ENCODE assay signal across 1 cellular context in genomic region chr4:182897601-182898478, GRCh38.
TF ChIP-seq lines count a peak whose summit lies in the region.

No MANE protein-coding gene starts in this region.

TF ChIP-seq in HepG2, 621 proteins besides CTCF, POLR2A, EP300 and RAD21 (continued from another document and continues in another):
- TF ChIP-seq KIAA2018 (CRISPR knock-in tag; IDR thresholded peaks at IDR 0.05; ENCODE audit: borderline replicate concordance) (no peak), TAF15 (IDR thresholded peaks at IDR 0.05; ENCODE audit: low read depth, low read length, poor library complexity, severe bottlenecking) (no peak), MLLT10 (CRISPR knock-in tag; IDR thresholded peaks at IDR 0.05) (no peak), ZNF30 (CRISPR knock-in tag; IDR thresholded peaks at IDR 0.05) (no peak), SIN3B (IDR thresholded peaks at IDR 0.05; ENCODE audit: low read length) (no peak), HDAC1 (CRISPR knock-in tag; IDR thresholded peaks at IDR 0.05) (peak; percentile 98), ZNF460 (CRISPR knock-in tag; IDR thresholded peaks at IDR 0.05; ENCODE audit: borderline replicate concordance) (no peak; the same call in 1 of the 2 replicates), ETV5 (CRISPR knock-in tag; IDR thresholded peaks at IDR 0.05; ENCODE audit: borderline replicate concordance) (peak; percentile 86; the same call in 1 of the 2 replicates), CEBPZ (IDR thresholded peaks at IDR 0.05; ENCODE audit: low read length) (no peak), ZNF275 (CRISPR knock-in tag; IDR thresholded peaks at IDR 0.05; ENCODE audit: borderline replicate concordance) (peak; percentile 70; the same call in 1 of the 2 replicates), MAX (IDR thresholded peaks at IDR 0.05) (peak; percentile 98), MAFG (CRISPR knock-in tag; IDR thresholded peaks at IDR 0.05) (no peak), ZNF652 (CRISPR knock-in tag; IDR thresholded peaks at IDR 0.05; ENCODE audit: borderline replicate concordance, low read depth) (peak; percentile 52; the same call in 1 of the 2 replicates), GLI4 (CRISPR knock-in tag; IDR thresholded peaks at IDR 0.05; ENCODE audit: borderline replicate concordance) (no peak; the same call in 1 of the 2 replicates), ZNF333 (CRISPR knock-in tag; IDR thresholded peaks at IDR 0.05; ENCODE audit: borderline replicate concordance) (no peak), ARNT2 (CRISPR knock-in tag; IDR thresholded peaks at IDR 0.05; ENCODE audit: low read depth) (no peak), HOXA7 (CRISPR knock-in tag; IDR thresholded peaks at IDR 0.05) (no peak), ZNF496 (CRISPR knock-in tag; IDR thresholded peaks at IDR 0.05; ENCODE audit: insufficient replicate concordance) (no peak), ZNF816 (CRISPR knock-in tag; IDR thresholded peaks at IDR 0.05; ENCODE audit: borderline replicate concordance) (peak; percentile 85; the same call in 1 of the 2 replicates), ATF4 (CRISPR knock-in tag; IDR thresholded peaks at IDR 0.05) (peak in 1 of 2 experiments; percentile 70; a peak in 2 of 4 replicates), ZNF501 (CRISPR knock-in tag; IDR thresholded peaks at IDR 0.05) (peak; percentile 88), ZNF44 (CRISPR knock-in tag; IDR thresholded peaks at IDR 0.05) (0 out of 2 replicates have a peak, but pooled peaks have one; percentile 38), ZNF607 (CRISPR knock-in tag; IDR thresholded peaks at IDR 0.05; ENCODE audit: borderline replicate concordance) (peak; percentile 43; the same call in 1 of the 2 replicates), ZNF513 (CRISPR knock-in tag; conservative IDR thresholded peaks at IDR 0.05) (no peak), ZNF724P (CRISPR knock-in tag; IDR thresholded peaks at IDR 0.05; ENCODE audit: borderline replicate concordance) (peak; percentile 44; the same call in 1 of the 2 replicates), KDM3A (CRISPR knock-in tag; IDR thresholded peaks at IDR 0.05; ENCODE audit: low read depth) (peak; percentile 95), PHF21A (CRISPR knock-in tag; IDR thresholded peaks at IDR 0.05) (peak; percentile 90), ZNF777 (CRISPR knock-in tag; IDR thresholded peaks at IDR 0.05) (peak; percentile 61), CHCHD3 (CRISPR knock-in tag; IDR thresholded peaks at IDR 0.05) (no peak), TCF7 (IDR thresholded peaks at IDR 0.05; ENCODE audit: low read depth) (peak; percentile 40; the same call in 1 of the 2 replicates), RFX1 (IDR thresholded peaks at IDR 0.05) (no peak), ZBTB3 (CRISPR knock-in tag; IDR thresholded peaks at IDR 0.05; ENCODE audit: borderline replicate concordance, low read depth) (no peak), TCF12 (IDR thresholded peaks at IDR 0.05) (no peak), TCF12 (CRISPR knock-in tag; IDR thresholded peaks at IDR 0.05) (no peak), ZNF772 (CRISPR knock-in tag; IDR thresholded peaks at IDR 0.05) (peak; percentile 95), FOXA1 (IDR thresholded peaks at IDR 0.05) (no peak), FOXA1 (CRISPR knock-in tag; IDR thresholded peaks at IDR 0.05) (peak; percentile 83)
- TF ChIP-seq, protein P1, sequence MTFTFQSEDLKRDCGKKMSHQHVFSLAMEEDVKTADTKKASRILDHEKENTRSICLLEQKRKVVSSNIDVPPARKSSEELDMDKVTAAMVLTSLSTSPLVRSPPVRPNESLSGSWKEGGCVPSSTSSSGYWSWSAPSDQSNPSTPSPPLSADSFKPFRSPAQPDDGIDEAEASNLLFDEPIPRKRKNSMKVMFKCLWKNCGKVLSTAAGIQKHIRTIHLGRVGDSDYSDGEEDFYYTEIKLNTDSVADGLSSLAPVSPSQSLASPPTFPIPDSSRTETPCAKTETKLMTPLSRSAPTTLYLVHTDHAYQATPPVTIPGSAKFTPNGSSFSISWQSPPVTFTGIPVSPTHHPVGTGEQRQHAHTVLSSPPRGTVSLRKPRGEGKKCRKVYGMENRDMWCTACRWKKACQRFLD (CRISPR knock-in tag; IDR thresholded peaks at IDR 0.05; ENCODE audit: borderline replicate concordance), result 0 out of 2 replicates have a peak, but pooled peaks have one; percentile 70
- TF ChIP-seq, protein P2, sequence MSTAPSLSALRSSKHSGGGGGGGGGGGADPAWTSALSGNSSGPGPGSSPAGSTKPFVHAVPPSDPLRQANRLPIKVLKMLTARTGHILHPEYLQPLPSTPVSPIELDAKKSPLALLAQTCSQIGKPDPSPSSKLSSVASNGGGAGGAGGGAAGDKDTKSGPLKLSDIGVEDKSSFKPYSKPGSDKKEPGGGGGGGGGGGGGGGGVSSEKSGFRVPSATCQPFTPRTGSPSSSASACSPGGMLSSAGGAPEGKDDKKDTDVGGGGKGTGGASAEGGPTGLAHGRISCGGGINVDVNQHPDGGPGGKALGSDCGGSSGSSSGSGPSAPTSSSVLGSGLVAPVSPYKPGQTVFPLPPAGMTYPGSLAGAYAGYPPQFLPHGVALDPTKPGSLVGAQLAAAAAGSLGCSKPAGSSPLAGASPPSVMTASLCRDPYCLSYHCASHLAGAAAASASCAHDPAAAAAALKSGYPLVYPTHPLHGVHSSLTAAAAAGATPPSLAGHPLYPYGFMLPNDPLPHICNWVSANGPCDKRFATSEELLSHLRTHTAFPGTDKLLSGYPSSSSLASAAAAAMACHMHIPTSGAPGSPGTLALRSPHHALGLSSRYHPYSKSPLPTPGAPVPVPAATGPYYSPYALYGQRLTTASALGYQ (CRISPR knock-in tag; IDR thresholded peaks at IDR 0.05), result peak; percentile 62; the same call in 1 of the 2 replicates
- TF ChIP-seq, protein P3, sequence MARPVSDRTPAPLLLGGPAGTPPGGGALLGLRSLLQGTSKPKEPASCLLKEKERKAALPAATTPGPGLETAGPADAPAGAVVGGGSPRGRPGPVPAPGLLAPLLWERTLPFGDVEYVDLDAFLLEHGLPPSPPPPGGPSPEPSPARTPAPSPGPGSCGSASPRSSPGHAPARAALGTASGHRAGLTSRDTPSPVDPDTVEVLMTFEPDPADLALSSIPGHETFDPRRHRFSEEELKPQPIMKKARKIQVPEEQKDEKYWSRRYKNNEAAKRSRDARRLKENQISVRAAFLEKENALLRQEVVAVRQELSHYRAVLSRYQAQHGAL (CRISPR knock-in tag; IDR thresholded peaks at IDR 0.05; ENCODE audit: not compliant biosample characterization), result no peak
- TF ChIP-seq, protein P4, sequence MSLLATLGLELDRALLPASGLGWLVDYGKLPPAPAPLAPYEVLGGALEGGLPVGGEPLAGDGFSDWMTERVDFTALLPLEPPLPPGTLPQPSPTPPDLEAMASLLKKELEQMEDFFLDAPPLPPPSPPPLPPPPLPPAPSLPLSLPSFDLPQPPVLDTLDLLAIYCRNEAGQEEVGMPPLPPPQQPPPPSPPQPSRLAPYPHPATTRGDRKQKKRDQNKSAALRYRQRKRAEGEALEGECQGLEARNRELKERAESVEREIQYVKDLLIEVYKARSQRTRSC (CRISPR knock-in tag; IDR thresholded peaks at IDR 0.05; ENCODE audit: low read depth), result 0 out of 2 replicates have a peak, but pooled peaks have one; percentile 66
